13 cellular contexts compared by ENCODE assay signal in genomic region chr20:20233041-20233514, GRCh38.
A peak's percentile ranks its signal among the peaks of the same experiment; 100 is the strongest.
DNase-seq lines count a peak whose midpoint lies in the region; ATAC-seq and TF ChIP-seq lines count a peak whose summit lies in the region.
"Had no signal": no experiment of that assay in that cellular context is flagged by ENCODE, and none has a peak within 500 bp of the region (broad histone marks: within the 10 kb centered on the region; RNA-seq: fewer than 3 reads in every experiment).

No MANE protein-coding gene starts in this region.

- H3K36me3 Mint-ChIP-seq in effector memory CD8-positive, alpha-beta T cell (ENCODE audit: insufficient read depth), result no peaks in the 10 kb centered on the region
- H3K36me3 Mint-ChIP-seq: activated naive CD4-positive, alpha-beta T cell treated with anti-CD3 and anti-CD28 coated beads, Interleukin-2, amount 50 U/mL, for 24 hours had no signal

- H3K9me3 Mint-ChIP-seq in effector memory CD8-positive, alpha-beta T cell, result no peaks in the 10 kb centered on the region
- H3K9me3 Mint-ChIP-seq: activated naive CD4-positive, alpha-beta T cell treated with anti-CD3 and anti-CD28 coated beads, Interleukin-2, amount 50 U/mL, for 24 hours had no signal

- peaks cover 15 to 32% of the 10 kb centered on the region in 2 donors for H3K27me3 Mint-ChIP-seq in effector memory CD8-positive, alpha-beta T cell

- H3K4me1 Mint-ChIP-seq in effector memory CD8-positive, alpha-beta T cell (ENCODE audit: low read depth in 2 of 2), result peaks cover 0 to 6% of the 10 kb centered on the region in 2 donors
- H3K4me1 Mint-ChIP-seq: activated naive CD4-positive, alpha-beta T cell treated with anti-CD3 and anti-CD28 coated beads, Interleukin-2, amount 50 U/mL, for 24 hours; B cell had no signal

- DNase-seq in Daoy (ENCODE audit: low read depth), result peak; percentile 79
- DNase-seq in NOMO-1 (lab: John Stamatoyannopoulos, UW; ENCODE audit: unreplicated experiment in 2 of 2), result peak; percentile 84 to 94
- DNase-seq in effector memory CD8-positive, alpha-beta T cell, result no peak
- DNase-seq in GM13977 (ENCODE audit: low spot score), result no peak
- no peak for DNase-seq in activated effector memory CD4-positive, alpha-beta T cell treated with Interleukin-2 at 50 U/mL for 16 hours
- DNase-seq in amygdala (lab: John Stamatoyannopoulos, UW), result no peak
- DNase-seq: HCEC 1CT, NCI-H526, T-helper 17 cell had no signal

- H3K27ac Mint-ChIP-seq in effector memory CD8-positive, alpha-beta T cell, result no peak overlapping the region
- H3K27ac Mint-ChIP-seq: activated naive CD4-positive, alpha-beta T cell treated with anti-CD3 and anti-CD28 coated beads, Interleukin-2, amount 50 U/mL, for 24 hours; B cell; T-helper 17 cell had no signal

- H3K4me3 Mint-ChIP-seq in effector memory CD8-positive, alpha-beta T cell, result no peak overlapping the region
- H3K4me3 Mint-ChIP-seq: activated naive CD4-positive, alpha-beta T cell treated with anti-CD3 and anti-CD28 coated beads, Interleukin-2, amount 50 U/mL, for 24 hours; B cell; T-helper 17 cell had no signal

- in situ Hi-C loops in GM13977 (cut with MboI; ENCODE audit: low pct_unique_long_range_greater_than_20kb, low sequenced_read_pairs, unreplicated experiment), result loop anchor here (25.0 kb wide), 1 partner anchor 146 kb away; no protein-coding TSS in a partner anchor

- ATAC-seq in GM21423 (IDR thresholded peaks at IDR 0.05; ENCODE audit: unreplicated experiment) (peak; percentile 44), HG02884 (IDR thresholded peaks at IDR 0.05; ENCODE audit: unreplicated experiment) (no peak)
- peak; percentile 41 for ATAC-seq in effector memory CD8-positive, alpha-beta T cell (replicated peaks)
- ATAC-seq: T-helper 17 cell had no signal

- TF ChIP-seq CTCF in GM13977 (IDR thresholded peaks at IDR 0.05; ENCODE audit: extremely low read depth, insufficient read depth, missing control alignments), result no peak

Comparison
In these comparisons a context has a peak if more than half of its experiments do, and no peak if none do; other contexts are left out.
1. DNase-seq: peak in Daoy (single experiment) and NOMO-1 (2 of 2); none in effector memory CD8-positive, alpha-beta T cell (0 of 3), GM13977 (single experiment), activated effector memory CD4-positive, alpha-beta T cell treated with Interleukin-2 at 50 U/mL for 16 hours (single experiment) and amygdala (0 of 56).